Comparison of ENCODE assay signal across 23 cellular contexts in the genomic region with DNA sequence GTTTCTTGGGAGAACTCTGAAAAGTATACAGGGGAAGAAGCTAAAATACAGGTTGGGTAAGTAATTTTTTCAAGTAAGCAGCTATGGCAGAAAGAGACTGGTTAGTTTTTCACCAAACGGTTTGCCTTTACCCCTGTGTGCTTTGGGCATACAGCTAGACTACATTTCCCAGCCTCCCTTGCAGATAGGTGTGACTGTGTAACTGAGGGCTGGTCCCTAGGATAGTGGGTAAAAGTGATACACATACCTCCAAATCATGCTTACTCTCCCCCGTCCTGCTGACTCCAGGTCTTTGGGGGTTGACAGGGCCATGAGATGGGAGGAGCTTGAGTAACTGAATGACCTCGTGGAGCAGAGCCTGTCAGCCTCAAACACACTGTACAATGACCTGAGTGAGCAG.
"Had no signal": no experiment of that assay in that cellular context is flagged by ENCODE, and none has a peak within 500 bp of the region (broad histone marks: within the 10 kb centered on the region; RNA-seq: fewer than 3 reads in every experiment).

No MANE protein-coding gene starts in this region.

- H3K27ac ChIP-seq: dorsolateral prefrontal cortex, ovary, psoas muscle, skin epidermis, spleen, suprapubic skin, transverse colon, upper lobe of right lung, vagina had no signal

- H3K36me3 ChIP-seq: ovary, spleen, suprapubic skin, transverse colon, upper lobe of right lung, vagina had no signal

- DNase-seq: dorsolateral prefrontal cortex; effector CD4-positive, alpha-beta T cell; hypothalamus; mesenchymal stem cell; midbrain; naive thymus-derived CD4-positive, alpha-beta T cell; occipital lobe; ovary; posterior cingulate gyrus; psoas muscle; right cardiac atrium; spleen; stimulated activated naive B cell treated with anti-CD40 and anti-IgM and Interleukin-4, amounts not matched to agents 10 μg/mL and 1 μg/mL and 100 μg/mL, for 72 hours; transverse colon; upper lobe of right lung had no signal

- H3K4me3 Mint-ChIP-seq: naive thymus-derived CD4-positive, alpha-beta T cell; stimulated activated naive B cell treated with anti-CD40 and anti-IgM and Interleukin-4, amounts not matched to agents 10 μg/mL and 1 μg/mL and 100 μg/mL, for 72 hours; stimulated activated naive CD8-positive, alpha-beta T cell treated with anti-CD3 and anti-CD28 coated beads, Interleukin-15, Interleukin-2, amounts not matched to agents 100 ng/mL and 50 ng/mL, for 24 hours had no signal

- FAIRE-seq: colon, frontal cortex, keratinocyte had no signal

- H3K9me3 ChIP-seq: ovary, psoas muscle, spleen, suprapubic skin, transverse colon, upper lobe of right lung, vagina had no signal

- H3K4me3 ChIP-seq: dorsolateral prefrontal cortex, ovary, psoas muscle, skin epidermis, spleen, suprapubic skin, transverse colon, upper lobe of right lung, vagina had no signal

- H3K36me3 Mint-ChIP-seq: naive thymus-derived CD4-positive, alpha-beta T cell; stimulated activated naive B cell treated with anti-CD40 and anti-IgM and Interleukin-4, amounts not matched to agents 10 μg/mL and 1 μg/mL and 100 μg/mL, for 72 hours had no signal

- H3K4me1 Mint-ChIP-seq: stimulated activated naive B cell treated with anti-CD40 and anti-IgM and Interleukin-4, amounts not matched to agents 10 μg/mL and 1 μg/mL and 100 μg/mL, for 72 hours had no signal

- H3K27ac Mint-ChIP-seq: naive thymus-derived CD4-positive, alpha-beta T cell; stimulated activated naive B cell treated with anti-CD40 and anti-IgM and Interleukin-4, amounts not matched to agents 10 μg/mL and 1 μg/mL and 100 μg/mL, for 72 hours; stimulated activated naive CD8-positive, alpha-beta T cell treated with anti-CD3 and anti-CD28 coated beads, Interleukin-15, Interleukin-2, amounts not matched to agents 100 ng/mL and 50 ng/mL, for 24 hours had no signal

- H3K4me1 ChIP-seq: spleen, suprapubic skin, transverse colon, upper lobe of right lung, vagina had no signal

- H3K27me3 Mint-ChIP-seq: stimulated activated naive B cell treated with anti-CD40 and anti-IgM and Interleukin-4, amounts not matched to agents 10 μg/mL and 1 μg/mL and 100 μg/mL, for 72 hours; stimulated activated naive CD8-positive, alpha-beta T cell treated with anti-CD3 and anti-CD28 coated beads, Interleukin-15, Interleukin-2, amounts not matched to agents 100 ng/mL and 50 ng/mL, for 24 hours had no signal

- ATAC-seq: left lobe of liver; naive thymus-derived CD4-positive, alpha-beta T cell; psoas muscle; right cardiac atrium; stimulated activated naive B cell treated with anti-CD40 and anti-IgM and Interleukin-4, amounts not matched to agents 10 μg/mL and 1 μg/mL and 100 μg/mL, for 72 hours; upper lobe of right lung had no signal

- H3K27me3 ChIP-seq: ovary, spleen, suprapubic skin, transverse colon, upper lobe of right lung, vagina had no signal
